ENCODE assay signal across 33 cellular contexts in the genomic region with DNA sequence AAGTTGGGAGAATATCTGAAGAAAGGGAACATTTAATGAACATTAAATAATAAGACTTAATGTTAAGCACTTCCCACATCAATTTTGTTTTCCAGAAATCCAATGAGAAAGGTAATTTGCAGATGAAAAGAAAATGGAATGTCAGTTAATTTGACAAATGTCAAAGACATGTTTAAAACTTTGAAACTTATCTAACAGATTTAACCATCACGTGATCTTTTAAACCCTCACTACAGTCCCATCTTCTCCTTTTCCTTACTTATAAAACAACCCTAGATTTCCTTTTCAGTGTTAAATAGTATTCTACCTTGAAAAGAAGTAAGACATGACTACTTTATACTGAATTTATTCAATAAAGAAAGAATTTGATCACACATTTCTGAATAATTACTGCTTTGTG.
"Had no signal": no experiment of that assay in that cellular context is flagged by ENCODE, and none has a peak within 500 bp of the region (broad histone marks: within the 10 kb centered on the region; RNA-seq: fewer than 3 reads in every experiment).

No MANE protein-coding gene starts in this region.

- H3K9me3 ChIP-seq: adrenal gland, ascending aorta, body of pancreas, breast epithelium had no signal

- ATAC-seq: activated naive CD4-positive, alpha-beta T cell treated with anti-CD3 and anti-CD28 coated beads, Interleukin-2, amount 50 U/mL, for 72 hours; activated naive CD8-positive, alpha-beta T cell treated with anti-CD3 and anti-CD28 coated beads, Interleukin-2, amount 50 U/mL, for 24 hours; activated T-cell treated with anti-CD3 and anti-CD28 coated beads, Interleukin-2, amount 50 U/mL, for 4 hours; activated T-cell treated with anti-CD3 and anti-CD28 coated beads, Interleukin-2, amount 50 U/mL, for 72 hours; activated T-helper 17 cell treated with anti-CD3 and anti-CD28 coated beads, Interleukin-2, amount 50 U/mL, for 72 hours; body of pancreas had no signal

- H3K27me3 ChIP-seq: adrenal gland, ascending aorta, body of pancreas, brain microvascular endothelial cell, breast epithelium, cardiac muscle cell had no signal

- H3K4me1 ChIP-seq: adrenal gland, ascending aorta, body of pancreas, breast epithelium had no signal

- FAIRE-seq: astrocyte, bronchial epithelial cell, colon had no signal

- DNase-seq: activated effector memory CD4-positive, alpha-beta T cell treated with anti-CD3 and anti-CD28 coated beads, Interleukin-2, amount 50 U/mL, for 16 hours; activated effector memory CD4-positive, alpha-beta T cell treated with Interleukin-2 at 50 U/mL for 16 hours; activated gamma-delta T cell; activated gamma-delta T cell treated with Interleukin-2 at 50 U/mL for 16 hours; activated naive CD4-positive, alpha-beta T cell; activated naive CD4-positive, alpha-beta T cell treated with anti-CD3 and anti-CD28 coated beads for 36 hours; activated naive CD4-positive, alpha-beta T cell treated with anti-CD3 and anti-CD28 coated beads, Interleukin-2, amount 10 ng/mL, durations not matched to agents 7 days and 5 days; activated naive CD4-positive, alpha-beta T cell treated with anti-CD3 and anti-CD28 coated beads, Interleukin-2, amount 50 U/mL, for 16 hours; activated naive CD4-positive, alpha-beta T cell treated with Interleukin-2 at 50 U/mL for 16 hours; activated naive CD8-positive, alpha-beta T cell treated with anti-CD3 and anti-CD28 coated beads for 36 hours; activated naive CD8-positive, alpha-beta T cell treated with anti-CD3 and anti-CD28 coated beads, Interleukin-2, amount 10 ng/mL, durations not matched to agents 7 days and 5 days; activated naive CD8-positive, alpha-beta T cell treated with anti-CD3 and anti-CD28 coated beads, Interleukin-2, amount 50 U/mL, for 24 hours; activated T-cell treated with anti-CD3 and anti-CD28 coated beads, Interleukin-2, amount 50 U/mL, for 4 hours; activated T-cell treated with anti-CD3 and anti-CD28 coated beads, Interleukin-2, amount 50 U/mL, for 48 hours; activated T-cell treated with anti-CD3 and anti-CD28 coated beads, Interleukin-2, amount 50 U/mL, for 72 hours; adrenal gland; amniotic stem cell; amygdala; anterior cingulate cortex; aorta; body of pancreas; brain microvascular endothelial cell; caudate nucleus; central memory CD4-positive, alpha-beta T cell; cerebellar nuclear complex had no signal

- H3K4me3 ChIP-seq: adrenal gland, ascending aorta, body of pancreas, breast epithelium, cardiac muscle cell had no signal

- H3K36me3 ChIP-seq: adrenal gland, ascending aorta, brain microvascular endothelial cell, breast epithelium, cardiac muscle cell had no signal

- H3K27ac ChIP-seq: adrenal gland, ascending aorta, body of pancreas, brain microvascular endothelial cell, breast epithelium, cardiac muscle cell had no signal
